Comparison of ENCODE assay signal across 18 cellular contexts in the genomic region with DNA sequence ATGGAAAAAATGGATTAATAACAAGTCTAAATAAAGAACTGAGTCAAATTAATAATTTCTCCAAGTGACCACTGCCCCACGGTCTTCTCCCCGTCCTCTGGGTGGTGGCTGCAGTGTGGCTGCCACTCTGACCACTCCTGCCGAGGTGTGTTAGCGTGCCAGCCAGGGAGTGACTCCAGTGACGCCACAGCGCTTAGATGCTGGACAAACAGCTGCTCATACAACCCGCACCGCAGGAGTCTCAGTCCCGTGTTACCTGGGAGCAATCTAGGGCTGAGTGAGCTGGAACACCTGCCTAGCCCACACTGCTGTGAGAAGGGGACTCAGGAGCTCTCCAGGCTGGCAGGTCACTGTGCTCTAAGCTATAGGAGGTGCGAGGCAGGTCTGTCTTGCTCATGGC.
"Had no signal": no experiment of that assay in that cellular context is flagged by ENCODE, and none has a peak within 500 bp of the region (broad histone marks: within the 10 kb centered on the region; RNA-seq: fewer than 3 reads in every experiment).

No MANE protein-coding gene starts in this region.

- ATAC-seq: activated CD4-positive, alpha-beta T cell treated with anti-CD3 and anti-CD28 coated beads for 36 hours; body of pancreas; psoas muscle; right lobe of liver had no signal

- H3K27ac Mint-ChIP-seq: activated CD4-positive, alpha-beta memory T cell treated with anti-CD3 and anti-CD28 coated beads for 36 hours; activated CD4-positive, alpha-beta T cell treated with anti-CD3 and anti-CD28 coated beads for 36 hours; activated naive CD8-positive, alpha-beta T cell treated with anti-CD3 and anti-CD28 coated beads for 36 hours; memory B cell; neural progenitor cell; stimulated activated naive CD8-positive, alpha-beta T cell treated with anti-CD3 and anti-CD28 coated beads, Interleukin-15, Interleukin-2, amounts not matched to agents 100 ng/mL and 50 ng/mL, for 24 hours had no signal

- H3K9me3 ChIP-seq: body of pancreas, psoas muscle, right lobe of liver had no signal

- DNase-seq: activated CD4-positive, alpha-beta memory T cell treated with anti-CD3 and anti-CD28 coated beads for 36 hours; activated CD4-positive, alpha-beta T cell treated with anti-CD3 and anti-CD28 coated beads for 36 hours; activated naive CD4-positive, alpha-beta T cell; activated naive CD8-positive, alpha-beta T cell treated with anti-CD3 and anti-CD28 coated beads for 36 hours; activated T-cell treated with anti-CD3 and anti-CD28 coated beads for 4 hours; amniotic stem cell; dermis blood vessel endothelial cell; effector memory CD4-positive, alpha-beta T cell; psoas muscle; right lobe of liver; small intestine; stimulated activated CD4-positive, alpha-beta T cell treated with anti-CD3 and anti-CD28 coated beads, Interleukin-15, amount 100 ng/mL, for 24 hours; stimulated activated CD4-positive, alpha-beta T cell treated with anti-CD3 and anti-CD28 coated beads, Interleukin-2, amount 100 ng/mL, for 48 hours had no signal

- H3K4me1 ChIP-seq: neural progenitor cell, psoas muscle, right lobe of liver had no signal

- H3K27me3 ChIP-seq: body of pancreas, neural progenitor cell, right lobe of liver, tibial nerve had no signal

- H3K9ac ChIP-seq: neural progenitor cell had no signal

- H3K4me1 Mint-ChIP-seq: neural progenitor cell had no signal

- H3K27me3 Mint-ChIP-seq: activated CD4-positive, alpha-beta memory T cell treated with anti-CD3 and anti-CD28 coated beads for 36 hours; activated CD4-positive, alpha-beta T cell treated with anti-CD3 and anti-CD28 coated beads for 36 hours; activated naive CD8-positive, alpha-beta T cell treated with anti-CD3 and anti-CD28 coated beads for 36 hours; memory B cell; stimulated activated naive CD8-positive, alpha-beta T cell treated with anti-CD3 and anti-CD28 coated beads, Interleukin-15, Interleukin-2, amounts not matched to agents 100 ng/mL and 50 ng/mL, for 24 hours had no signal

- H3K27ac ChIP-seq: body of pancreas, neural progenitor cell, psoas muscle, right lobe of liver, tibial nerve had no signal

- H3K4me3 Mint-ChIP-seq: activated CD4-positive, alpha-beta memory T cell treated with anti-CD3 and anti-CD28 coated beads for 36 hours; activated CD4-positive, alpha-beta T cell treated with anti-CD3 and anti-CD28 coated beads for 36 hours; activated naive CD8-positive, alpha-beta T cell treated with anti-CD3 and anti-CD28 coated beads for 36 hours; memory B cell; neural progenitor cell; stimulated activated naive CD8-positive, alpha-beta T cell treated with anti-CD3 and anti-CD28 coated beads, Interleukin-15, Interleukin-2, amounts not matched to agents 100 ng/mL and 50 ng/mL, for 24 hours had no signal

- H3K4me3 ChIP-seq: body of pancreas, neural progenitor cell, psoas muscle, right lobe of liver, tibial nerve had no signal
